Comparison of ENCODE assay signal across 1 cellular context in genomic region chr13:21005193-21005592, GRCh38.
TF ChIP-seq lines count a peak whose summit lies in the region.

No MANE protein-coding gene starts in this region.

TF ChIP-seq in IMR-90, 13 proteins besides CTCF, POLR2A, EP300 and RAD21 (continued from another document):
- TF ChIP-seq, protein P1, sequence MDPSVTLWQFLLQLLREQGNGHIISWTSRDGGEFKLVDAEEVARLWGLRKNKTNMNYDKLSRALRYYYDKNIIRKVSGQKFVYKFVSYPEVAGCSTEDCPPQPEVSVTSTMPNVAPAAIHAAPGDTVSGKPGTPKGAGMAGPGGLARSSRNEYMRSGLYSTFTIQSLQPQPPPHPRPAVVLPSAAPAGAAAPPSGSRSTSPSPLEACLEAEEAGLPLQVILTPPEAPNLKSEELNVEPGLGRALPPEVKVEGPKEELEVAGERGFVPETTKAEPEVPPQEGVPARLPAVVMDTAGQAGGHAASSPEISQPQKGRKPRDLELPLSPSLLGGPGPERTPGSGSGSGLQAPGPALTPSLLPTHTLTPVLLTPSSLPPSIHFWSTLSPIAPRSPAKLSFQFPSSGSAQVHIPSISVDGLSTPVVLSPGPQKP (IDR thresholded peaks at IDR 0.05; ENCODE audit: borderline replicate concordance, low read depth, low read length), result no peak
- TF ChIP-seq CEBPB (IDR thresholded peaks at IDR 0.05; ENCODE audit: low read depth, low read length), result no peak
- no peak for TF ChIP-seq NFE2L2 (IDR thresholded peaks at IDR 0.05; ENCODE audit: low read depth, low read length)
- no peak for TF ChIP-seq MAFK (IDR thresholded peaks at IDR 0.05; ENCODE audit: low read depth, low read length)
- no peak for TF ChIP-seq MXI1 (IDR thresholded peaks at IDR 0.05; ENCODE audit: borderline replicate concordance, low read depth, low read length)
- TF ChIP-seq CHD1 (IDR thresholded peaks at IDR 0.05; ENCODE audit: low read depth, low read length), result no peak
- TF ChIP-seq, protein P2, sequence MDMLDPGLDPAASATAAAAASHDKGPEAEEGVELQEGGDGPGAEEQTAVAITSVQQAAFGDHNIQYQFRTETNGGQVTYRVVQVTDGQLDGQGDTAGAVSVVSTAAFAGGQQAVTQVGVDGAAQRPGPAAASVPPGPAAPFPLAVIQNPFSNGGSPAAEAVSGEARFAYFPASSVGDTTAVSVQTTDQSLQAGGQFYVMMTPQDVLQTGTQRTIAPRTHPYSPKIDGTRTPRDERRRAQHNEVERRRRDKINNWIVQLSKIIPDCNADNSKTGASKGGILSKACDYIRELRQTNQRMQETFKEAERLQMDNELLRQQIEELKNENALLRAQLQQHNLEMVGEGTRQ (IDR thresholded peaks at IDR 0.05; ENCODE audit: low read depth, low read length), result no peak
- TF ChIP-seq MAZ (IDR thresholded peaks at IDR 0.05; ENCODE audit: borderline replicate concordance, low read depth, low read length), result no peak
- TF ChIP-seq BHLHE40 (IDR thresholded peaks at IDR 0.05; ENCODE audit: low read depth, low read length), result no peak
- no peak for TF ChIP-seq RCOR1 (IDR thresholded peaks at IDR 0.05; ENCODE audit: insufficient replicate concordance, low read length)
- TF ChIP-seq RFX5 (IDR thresholded peaks at IDR 0.05; ENCODE audit: low read depth, low read length), result no peak
- no peak for TF ChIP-seq FOS (IDR thresholded peaks at IDR 0.05; ENCODE audit: low read depth, low read length)
